Comparison of ENCODE assay signal across 17 cellular contexts in the genomic region with DNA sequence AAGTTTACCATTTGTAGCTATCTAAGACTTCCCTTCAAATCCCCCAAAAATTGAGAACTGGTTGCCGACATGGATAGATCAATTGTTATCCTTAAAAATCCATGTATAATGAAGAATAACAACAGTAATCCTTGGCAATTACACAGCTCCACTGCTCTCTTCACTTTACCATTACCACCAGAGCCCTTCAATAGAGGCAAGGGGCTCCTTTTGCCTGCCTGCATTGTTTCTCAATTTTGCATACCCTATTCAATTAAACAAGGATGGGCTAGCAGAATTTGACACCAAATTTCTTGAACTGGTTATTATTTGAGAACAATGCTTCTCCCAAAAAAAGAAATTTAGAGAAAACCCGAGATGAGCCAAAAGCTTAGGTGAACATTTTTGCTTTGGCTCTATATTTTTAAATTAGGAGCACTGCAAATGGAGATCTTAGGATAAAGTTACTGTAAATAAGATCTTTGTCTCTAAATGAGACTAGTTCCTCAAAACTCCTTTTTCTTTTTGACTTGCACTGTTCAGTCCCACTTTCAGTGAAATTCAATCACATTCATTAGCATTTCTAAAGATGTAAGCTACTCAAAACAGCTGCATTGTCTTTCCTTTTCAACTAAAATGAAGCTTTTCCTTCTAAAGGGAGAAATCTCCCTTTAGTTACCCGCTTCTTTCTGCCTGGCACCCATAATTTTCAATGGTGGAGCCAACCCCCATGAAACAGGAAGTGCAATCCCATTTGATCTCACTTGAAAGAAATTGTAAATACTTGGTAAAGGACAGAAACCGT.
A peak's percentile ranks its signal among the peaks of the same experiment; 100 is the strongest.
DNase-seq lines count a peak whose midpoint lies in the region; ATAC-seq, FAIRE-seq and TF ChIP-seq lines count a peak whose summit lies in the region.
"Had no signal": no experiment of that assay in that cellular context is flagged by ENCODE, and none has a peak within 500 bp of the region (broad histone marks: within the 10 kb centered on the region; RNA-seq: fewer than 3 reads in every experiment).

No MANE protein-coding gene starts in this region.

- no peak overlapping the region for H2BK5ac ChIP-seq in H1 (ENCODE audit: low read depth, low read length)

- TF ChIP-seq EP300 in H1 (IDR thresholded peaks at IDR 0.05; ENCODE audit: borderline replicate concordance in 1 of 2, low read depth in 2 of 2, low read length in 2 of 2): no peak

- H2AFZ ChIP-seq in GM23338 (no peak overlapping the region), H1 (ENCODE audit: low read length) (no peak overlapping the region), neuron (ENCODE audit: low read depth, low read length) (peak overlapping the region; percentile 65)
- H2AFZ ChIP-seq: GM23248 had no signal

- H3K27me3 ChIP-seq in GM23338 (ENCODE audit: insufficient read depth) (no peaks in the 10 kb centered on the region), HUES64 (ENCODE audit: insufficient read depth, low read length) (no peaks in the 10 kb centered on the region), H1 (replicated peaks in 1 of 4; ENCODE audit: control insufficient read depth in 3 of 4, extremely low read depth in 1 of 4, insufficient read depth in 3 of 4, low read length in 3 of 4) (no peaks in the 10 kb centered on the region), neuron (ENCODE audit: insufficient read depth, low read length) (no peaks in the 10 kb centered on the region), WERI-Rb-1 (ENCODE audit: insufficient read depth, low read depth, severe bottlenecking) (no peaks in the 10 kb centered on the region), psoas muscle (ENCODE audit: insufficient read depth in 3 of 3, low read length in 2 of 3) (no peaks in the 10 kb centered on the region)

- H3F3A ChIP-seq in GM23338 (replicated peaks; ENCODE audit: low read depth): no peaks in the 10 kb centered on the region

- H3K79me2 ChIP-seq in GM23338 (replicated peaks; ENCODE audit: insufficient read depth): no peaks in the 10 kb centered on the region
- no peaks in the 10 kb centered on the region for H3K79me2 ChIP-seq in H1 (ENCODE audit: control insufficient read depth in 1 of 2, insufficient read depth in 2 of 2, low read length in 2 of 2)

- no peak overlapping the region for H4K8ac ChIP-seq in H1 (ENCODE audit: extremely low read depth, insufficient read depth, low read length)

- peaks cover 18% of the 10 kb centered on the region for H3K4me1 Mint-ChIP-seq in GM23338
- H3K4me1 Mint-ChIP-seq in type B pancreatic cell (ENCODE audit: unreplicated experiment): no peaks in the 10 kb centered on the region
- H3K4me1 Mint-ChIP-seq: B cell had no signal

- TF ChIP-seq CTCF in GM23338 (conservative IDR thresholded peaks at IDR 0.05; ENCODE audit: low read depth in 2 of 2) (no peak), H1 (IDR thresholded peaks at IDR 0.05; ENCODE audit: control extremely low read depth in 1 of 3, insufficient read depth in 1 of 3, low read depth in 1 of 3, low read length in 3 of 3) (no peak), WERI-Rb-1 (IDR thresholded peaks at IDR 0.05; ENCODE audit: low read depth, low read length) (no peak), psoas muscle (IDR thresholded peaks at IDR 0.05) (no peak), type B pancreatic cell (conservative IDR thresholded peaks at IDR 0.05) (no peak)

- DNase-seq in GM23338 (ENCODE audit: low spot score) (peak; percentile 8), H1 (ENCODE audit: low read depth in 1 of 2, low spot score in 2 of 2) (no peak), WERI-Rb-1 (no peak), psoas muscle (no peak), type B pancreatic cell (ENCODE audit: extremely low spot score, unreplicated experiment) (no peak)
- DNase-seq: C1 segment of cervical spinal cord; Calu3; CD4-positive, alpha-beta T cell; DMS 273 treated with DMSO at 0.1 percent for 48 hours; GM23248; HCEC 1CT; HFFc6 had no signal

- H2BK15ac ChIP-seq in H1 (ENCODE audit: low read length): no peak overlapping the region

- H3K18ac ChIP-seq in H1 (ENCODE audit: extremely low read depth, low read length): no peak overlapping the region; the same call in 1 of the 2 replicates

- ATAC-seq in GM23338 (peak; percentile 46), psoas muscle (no peak), GM19395 (IDR thresholded peaks at IDR 0.05; ENCODE audit: unreplicated experiment) (no peak)
- ATAC-seq: HepG2 had no signal

- H3K4ac ChIP-seq in H1 (replicated peaks; ENCODE audit: insufficient read length, low read depth, low read length): no peak overlapping the region

- intact Hi-C loops in psoas muscle (cut with DNase I): no loop called here

- H3K9me2 ChIP-seq in GM23338 (ENCODE audit: insufficient read depth): no peaks in the 10 kb centered on the region

- H3K27ac Mint-ChIP-seq in GM23338: peak overlapping the region; percentile 79
- no peak overlapping the region for H3K27ac Mint-ChIP-seq in type B pancreatic cell
- H3K27ac Mint-ChIP-seq: B cell; CD4-positive, alpha-beta T cell; HFFc6 had no signal

- no peak overlapping the region for H4K91ac ChIP-seq in H1 (replicated peaks; ENCODE audit: insufficient read length, low read length)

- H3K4me3 Mint-ChIP-seq in GM23338 (no peak overlapping the region), type B pancreatic cell (no peak overlapping the region)
- H3K4me3 Mint-ChIP-seq: B cell; CD4-positive, alpha-beta T cell; HFFc6 had no signal

- 53% methylated on average over 3 of the region's 4 CpGs for WGBS in HUES64
- WGBS in H1 (ENCODE audit: extremely low coverage in 1 of 2, insufficient coverage in 1 of 2, insufficient read length in 1 of 2, insufficient replicate concordance in 2 of 2, low coverage in 1 of 2, low lambda C conversion rate in 2 of 2, missing lambda C conversion rate in 1 of 2), 2 experiments: 42% methylated on average over 4 of the region's 4 CpGs; no CpG with 5 or more reads in 1 of the 2 experiments
- WGBS in psoas muscle, 3 donors: 62 to 69% (median 67%) methylated on average over 4 of the region's 4 CpGs

- no peaks in the 10 kb centered on the region for H3K27me3 Mint-ChIP-seq in GM23338 (ENCODE audit: insufficient read depth, low read depth, poor library complexity)
- H3K27me3 Mint-ChIP-seq in type B pancreatic cell: peaks cover 13% of the 10 kb centered on the region
- H3K27me3 Mint-ChIP-seq: B cell; CD4-positive, alpha-beta T cell had no signal

- H2BK120ac ChIP-seq in H1 (replicated peaks; ENCODE audit: low read depth, low read length): no peak overlapping the region

- peak overlapping the region; percentile 4 for H4K5ac ChIP-seq in H1 (ENCODE audit: insufficient read length, low read depth, low read length)

- no peak overlapping the region for H3K14ac ChIP-seq in H1 (ENCODE audit: insufficient read length)

- no peak overlapping the region for H3K23ac ChIP-seq in H1 (ENCODE audit: insufficient read length)

- H3K4me1 ChIP-seq in GM23338 (ENCODE audit: insufficient read depth): peaks cover 21% of the 10 kb centered on the region
- peaks cover 31% of the 10 kb centered on the region for H3K4me1 ChIP-seq in HUES64 (ENCODE audit: insufficient read depth, low read length)
- H3K4me1 ChIP-seq in H1 (replicated peaks in 1 of 4; ENCODE audit: control insufficient read depth in 3 of 4, insufficient read depth in 4 of 4, low read length in 3 of 4): peaks cover 0 to 9% (median 4%) of the 10 kb centered on the region in 4 experiments; a peak in 2 of 7 replicates
- peaks cover 5% of the 10 kb centered on the region for H3K4me1 ChIP-seq in neuron (ENCODE audit: insufficient read depth, low read length)
- no peaks in the 10 kb centered on the region for H3K4me1 ChIP-seq in psoas muscle

- CTCF ChIA-PET in H1 (lab: Charles Lee; ENCODE audit: partially characterized antibody): interaction anchor here (0.6 to 0.9 kb wide), 2 partner anchors 31 to 104 kb away, joined by 3 read pairs; no protein-coding TSS in a partner anchor

- no peak overlapping the region for H2AK5ac ChIP-seq in H1 (ENCODE audit: low read depth, low read length)

- no peaks in the 10 kb centered on the region for H3K36me3 ChIP-seq in GM23338 (ENCODE audit: insufficient read depth)
- H3K36me3 ChIP-seq in HUES64 (ENCODE audit: insufficient read depth, low read length): no peaks in the 10 kb centered on the region
- no peaks in the 10 kb centered on the region for H3K36me3 ChIP-seq in H1 (ENCODE audit: control insufficient read depth in 2 of 4, insufficient read depth in 4 of 4, low read length in 3 of 4)
- H3K36me3 ChIP-seq in neuron (ENCODE audit: insufficient read depth, low read length): no peaks in the 10 kb centered on the region
- no peaks in the 10 kb centered on the region for H3K36me3 ChIP-seq in WERI-Rb-1
- no peaks in the 10 kb centered on the region for H3K36me3 ChIP-seq in psoas muscle (ENCODE audit: insufficient read depth in 1 of 2, low read depth in 1 of 2)

- no peaks in the 10 kb centered on the region for H3K36me3 Mint-ChIP-seq in GM23338 (ENCODE audit: low read depth)
- no peaks in the 10 kb centered on the region for H3K36me3 Mint-ChIP-seq in type B pancreatic cell

- no peaks in the 10 kb centered on the region for H3K79me1 ChIP-seq in H1 (ENCODE audit: low read depth, low read length)

- no peak overlapping the region for H2BK20ac ChIP-seq in H1 (ENCODE audit: low read length)

- peak; percentile 19 for FAIRE-seq in H1 (lab: Jason Lieb, UNC)
- FAIRE-seq: HepG2 had no signal

- H3K23me2 ChIP-seq in H1 (ENCODE audit: low read depth, low read length): no peaks in the 10 kb centered on the region; the same call in 1 of the 2 replicates

- H3K27ac ChIP-seq in GM23338 (ENCODE audit: low read depth): peak overlapping the region; percentile 6; the same call in 1 of the 2 replicates
- peak overlapping the region; percentile 62; the same call in 1 of the 2 replicates for H3K27ac ChIP-seq in HUES64 (ENCODE audit: low read depth, low read length)
- no peak overlapping the region for H3K27ac ChIP-seq in H1 (ENCODE audit: low read depth, low read length)
- H3K27ac ChIP-seq in WERI-Rb-1: no peak overlapping the region
- no peak overlapping the region for H3K27ac ChIP-seq in psoas muscle
- H3K27ac ChIP-seq: GM23248 had no signal

- H3K9me3 ChIP-seq in HUES64 (ENCODE audit: insufficient read depth, low read depth, low read length) (no peaks in the 10 kb centered on the region), H1 (ENCODE audit: insufficient read depth in 2 of 2, low read depth in 1 of 2, low read length in 1 of 2) (no peaks in the 10 kb centered on the region), neuron (ENCODE audit: low read length) (no peaks in the 10 kb centered on the region), WERI-Rb-1 (ENCODE audit: severe bottlenecking) (no peaks in the 10 kb centered on the region), psoas muscle (no peaks in the 10 kb centered on the region)

- H4K20me1 ChIP-seq in GM23338 (replicated peaks; ENCODE audit: insufficient read depth): no peaks in the 10 kb centered on the region
- no peaks in the 10 kb centered on the region for H4K20me1 ChIP-seq in H1 (replicated peaks in 1 of 2; ENCODE audit: control insufficient read depth in 1 of 2, insufficient read depth in 2 of 2, low read length in 2 of 2)

- POLR2A ChIA-PET in H1 (lab: Charles Lee; ENCODE audit: partially characterized antibody): no interaction called here

- H2BK12ac ChIP-seq in H1 (ENCODE audit: low read depth, low read length): no peak overlapping the region

- no peak overlapping the region for H3K4me3 ChIP-seq in GM23338
- H3K4me3 ChIP-seq in HUES64 (ENCODE audit: low read length): no peak overlapping the region
- peak overlapping the region in 1 of 4 experiments; percentile 23; a peak in 1 of 8 replicates for H3K4me3 ChIP-seq in H1 (ENCODE audit: extremely low read depth in 1 of 4, insufficient read depth in 2 of 4, low read depth in 3 of 4, low read length in 4 of 4)
- no peak overlapping the region for H3K4me3 ChIP-seq in neuron (ENCODE audit: low read length)
- no peak overlapping the region for H3K4me3 ChIP-seq in WERI-Rb-1 (ENCODE audit: low read depth, low read length)
- no peak overlapping the region for H3K4me3 ChIP-seq in psoas muscle
- H3K4me3 ChIP-seq: GM23248 had no signal

- H3K9ac ChIP-seq in HUES64 (ENCODE audit: low read depth, low read length): no peak overlapping the region
- H3K9ac ChIP-seq in H1 (replicated peaks in 1 of 4; ENCODE audit: extremely low read depth in 1 of 4, low read depth in 3 of 4, low read length in 3 of 4): no peak overlapping the region
- H3K9ac ChIP-seq: GM23248 had no signal

- H3K56ac ChIP-seq in H1 (replicated peaks; ENCODE audit: insufficient read length, low read depth, low read length): no peak overlapping the region

- H3K9me3 Mint-ChIP-seq in GM23338 (no peaks in the 10 kb centered on the region), type B pancreatic cell (no peaks in the 10 kb centered on the region)
- H3K9me3 Mint-ChIP-seq: CD4-positive, alpha-beta T cell had no signal

- TF ChIP-seq RAD21 in H1 (IDR thresholded peaks at IDR 0.05 in 1 of 2, conservative IDR thresholded peaks at IDR 0.05 in 1 of 2; ENCODE audit: low read depth in 2 of 2, low read length in 2 of 2): no peak

- TF ChIP-seq POLR2A in H1 (IDR thresholded peaks at IDR 0.05; ENCODE audit: control extremely low read depth in 1 of 2, low read depth in 2 of 2, low read length in 2 of 2): no peak

- H3K4me2 ChIP-seq in GM23338 (peak overlapping the region; percentile 53), H1 (ENCODE audit: insufficient read depth in 1 of 2, low read depth in 2 of 2, low read length in 2 of 2) (peak overlapping the region in 1 of 2 experiments; percentile 35; a peak in 1 of 4 replicates)

Comparison
In these comparisons a context has a peak if more than half of its experiments do, and no peak if none do; other contexts are left out.
1. H3K27ac ChIP-seq: peak in GM23338 (single experiment) and HUES64 (single experiment); none in H1 (single experiment), WERI-Rb-1 (single experiment) and psoas muscle (single experiment).